In genomic region chr4:100591156-100591876, GRCh38 we compare ENCODE assay signal across 17 cellular contexts.
DNase-seq lines count a peak whose midpoint lies in the region; ATAC-seq and TF ChIP-seq lines count a peak whose summit lies in the region.
"Had no signal": no experiment of that assay in that cellular context is flagged by ENCODE, and none has a peak within 500 bp of the region (broad histone marks: within the 10 kb centered on the region; RNA-seq: fewer than 3 reads in every experiment).

No MANE protein-coding gene starts in this region.

- TF ChIP-seq POLR2A in body of pancreas (IDR thresholded peaks at IDR 0.05): no peak
- TF ChIP-seq POLR2A in vagina (IDR thresholded peaks at IDR 0.05): no peak

- H3K9me3 Mint-ChIP-seq in nephron (no peaks in the 10 kb centered on the region), nephron progenitor cell (no peaks in the 10 kb centered on the region)
- no peaks in the 10 kb centered on the region for H3K9me3 Mint-ChIP-seq in activated CD8-positive, alpha-beta T cell treated with anti-CD3 and anti-CD28 coated beads, Interleukin-2, amount 10 ng/mL, durations not matched to agents 7 days and 5 days (ENCODE audit: insufficient read depth)
- H3K9me3 Mint-ChIP-seq: memory B cell; stimulated activated effector memory CD8-positive, alpha-beta T cell treated with anti-CD3 and anti-CD28 coated beads, Interleukin-12 subunit alpha, Interleukin-12 subunit beta, amount 100 ng/mL, for 72 hours had no signal

- H3K4me1 Mint-ChIP-seq in nephron: peaks cover 18% of the 10 kb centered on the region
- no peaks in the 10 kb centered on the region for H3K4me1 Mint-ChIP-seq in activated CD8-positive, alpha-beta T cell treated with anti-CD3 and anti-CD28 coated beads, Interleukin-2, amount 10 ng/mL, durations not matched to agents 7 days and 5 days (ENCODE audit: low read depth)
- peaks cover 5% of the 10 kb centered on the region for H3K4me1 Mint-ChIP-seq in nephron progenitor cell
- H3K4me1 Mint-ChIP-seq: memory B cell; stimulated activated effector memory CD8-positive, alpha-beta T cell treated with anti-CD3 and anti-CD28 coated beads, Interleukin-12 subunit alpha, Interleukin-12 subunit beta, amount 100 ng/mL, for 72 hours had no signal

- no peaks in the 10 kb centered on the region for H3K36me3 Mint-ChIP-seq in nephron (ENCODE audit: low read depth)
- no peaks in the 10 kb centered on the region for H3K36me3 Mint-ChIP-seq in activated CD8-positive, alpha-beta T cell treated with anti-CD3 and anti-CD28 coated beads, Interleukin-2, amount 10 ng/mL, durations not matched to agents 7 days and 5 days (ENCODE audit: low read depth)
- no peaks in the 10 kb centered on the region for H3K36me3 Mint-ChIP-seq in nephron progenitor cell (ENCODE audit: low read depth)
- H3K36me3 Mint-ChIP-seq: memory B cell; stimulated activated effector memory CD8-positive, alpha-beta T cell treated with anti-CD3 and anti-CD28 coated beads, Interleukin-12 subunit alpha, Interleukin-12 subunit beta, amount 100 ng/mL, for 72 hours had no signal

- CTCF ChIA-PET in activated CD8-positive, alpha-beta T cell treated with anti-CD3 and anti-CD28 coated beads, Interleukin-2, amount 10 ng/mL, durations not matched to agents 7 days and 5 days (lab: Charles Lee): no interaction called here

- H3K27me3 Mint-ChIP-seq in nephron (ENCODE audit: low read depth) (no peaks in the 10 kb centered on the region), nephron progenitor cell (ENCODE audit: low read depth, poor library complexity) (peaks cover 2% of the 10 kb centered on the region)
- H3K27me3 Mint-ChIP-seq in activated CD8-positive, alpha-beta T cell treated with anti-CD3 and anti-CD28 coated beads, Interleukin-2, amount 10 ng/mL, durations not matched to agents 7 days and 5 days (ENCODE audit: low read depth): peaks cover 2% of the 10 kb centered on the region

- H3K9me3 ChIP-seq in body of pancreas: no peaks in the 10 kb centered on the region
- H3K9me3 ChIP-seq in vagina: no peaks in the 10 kb centered on the region
- H3K9me3 ChIP-seq: Caco-2, upper lobe of left lung had no signal

- intact Hi-C loops in body of pancreas (cut with DNase I): no loop called here
- intact Hi-C loops in vagina (cut with DNase I): no loop called here

- no peak for TF ChIP-seq CTCF in body of pancreas (IDR thresholded peaks at IDR 0.05)
- no peak for TF ChIP-seq CTCF in nephron (IDR thresholded peaks at IDR 0.05; ENCODE audit: unreplicated experiment in 3 of 3)
- no peak for TF ChIP-seq CTCF in vagina (IDR thresholded peaks at IDR 0.05)
- no peak for TF ChIP-seq CTCF in nephron progenitor cell (IDR thresholded peaks at IDR 0.05)

- H3K27ac Mint-ChIP-seq in nephron: peak overlapping the region in 2 of 3 experiments; percentile 41 to 58
- H3K27ac Mint-ChIP-seq in activated CD8-positive, alpha-beta T cell treated with anti-CD3 and anti-CD28 coated beads, Interleukin-2, amount 10 ng/mL, durations not matched to agents 7 days and 5 days: no peak overlapping the region
- no peak overlapping the region for H3K27ac Mint-ChIP-seq in nephron progenitor cell
- H3K27ac Mint-ChIP-seq: memory B cell; stimulated activated effector memory CD8-positive, alpha-beta T cell treated with anti-CD3 and anti-CD28 coated beads, Interleukin-12 subunit alpha, Interleukin-12 subunit beta, amount 100 ng/mL, for 72 hours had no signal

- WGBS in body of pancreas, 2 donors: 18 to 21% methylated on average over 7 of the region's 7 CpGs

- H3K4me1 ChIP-seq in body of pancreas: peaks cover 18% of the 10 kb centered on the region
- H3K4me1 ChIP-seq in vagina: peaks cover 13% of the 10 kb centered on the region
- H3K4me1 ChIP-seq: Caco-2 had no signal

- H3K4me3 ChIP-seq in body of pancreas: no peak overlapping the region
- no peak overlapping the region for H3K4me3 ChIP-seq in vagina
- H3K4me3 ChIP-seq: upper lobe of left lung had no signal

- H3K4me3 Mint-ChIP-seq in nephron (no peak overlapping the region), nephron progenitor cell (no peak overlapping the region)
- no peak overlapping the region for H3K4me3 Mint-ChIP-seq in activated CD8-positive, alpha-beta T cell treated with anti-CD3 and anti-CD28 coated beads, Interleukin-2, amount 10 ng/mL, durations not matched to agents 7 days and 5 days
- H3K4me3 Mint-ChIP-seq: memory B cell; stimulated activated effector memory CD8-positive, alpha-beta T cell treated with anti-CD3 and anti-CD28 coated beads, Interleukin-12 subunit alpha, Interleukin-12 subunit beta, amount 100 ng/mL, for 72 hours had no signal

- DNase-seq in DMS53 (lab: John Stamatoyannopoulos, UW) (peak; percentile 70), NCI-H2029 treated with DMSO at 0.1 percent for 48 hours (lab: John Stamatoyannopoulos, UW) (peak; percentile 81), body of pancreas (peak; percentile 87 to 92 (median 90)), vagina (ENCODE audit: extremely low spot score in 2 of 2) (no peak), hypothalamus (lab: John Stamatoyannopoulos, UW) (no peak), nephron progenitor cell (no peak)
- no peak for DNase-seq in activated CD8-positive, alpha-beta T cell treated with anti-CD3 and anti-CD28 coated beads, Interleukin-2, amount 10 ng/mL, durations not matched to agents 7 days and 5 days
- DNase-seq: Caco-2; effector CD4-positive, alpha-beta T cell; Karpas-422; NCI-H2107; OCI-M1; WERI-Rb-1 had no signal

- ATAC-seq in body of pancreas: peak; percentile 99
- no peak for ATAC-seq in activated CD8-positive, alpha-beta T cell treated with anti-CD3 and anti-CD28 coated beads, Interleukin-2, amount 10 ng/mL, durations not matched to agents 7 days and 5 days

- H3K36me3 ChIP-seq in body of pancreas (replicated peaks in 1 of 2; ENCODE audit: insufficient read depth in 1 of 2, low read depth in 2 of 2): no peaks in the 10 kb centered on the region
- H3K36me3 ChIP-seq in vagina: no peaks in the 10 kb centered on the region
- H3K36me3 ChIP-seq: upper lobe of left lung, WERI-Rb-1 had no signal

- POLR2A ChIA-PET in activated CD8-positive, alpha-beta T cell treated with anti-CD3 and anti-CD28 coated beads, Interleukin-2, amount 10 ng/mL, durations not matched to agents 7 days and 5 days (lab: Charles Lee): no interaction called here

- no peak overlapping the region for H3K27ac ChIP-seq in body of pancreas
- no peak overlapping the region for H3K27ac ChIP-seq in vagina
- H3K27ac ChIP-seq: upper lobe of left lung, WERI-Rb-1 had no signal

- H3K27me3 ChIP-seq in body of pancreas: no peaks in the 10 kb centered on the region
- H3K27me3 ChIP-seq in vagina: no peaks in the 10 kb centered on the region
- H3K27me3 ChIP-seq: upper lobe of left lung had no signal

Comparison
In these comparisons a context has a peak if more than half of its experiments do, and no peak if none do; other contexts are left out.
1. DNase-seq: peak in DMS53 (single experiment), NCI-H2029 treated with DMSO at 0.1 percent for 48 hours (single experiment) and body of pancreas (4 of 4); none in vagina (0 of 2), activated CD8-positive, alpha-beta T cell treated with anti-CD3 and anti-CD28 coated beads, Interleukin-2, amount 10 ng/mL, durations not matched to agents 7 days and 5 days (single experiment), hypothalamus (0 of 51) and nephron progenitor cell (single experiment).
2. H3K27ac Mint-ChIP-seq: peak in nephron (2 of 3); none in activated CD8-positive, alpha-beta T cell treated with anti-CD3 and anti-CD28 coated beads, Interleukin-2, amount 10 ng/mL, durations not matched to agents 7 days and 5 days (single experiment) and nephron progenitor cell (single experiment).